21 cellular contexts compared by ENCODE assay signal in the genomic region with DNA sequence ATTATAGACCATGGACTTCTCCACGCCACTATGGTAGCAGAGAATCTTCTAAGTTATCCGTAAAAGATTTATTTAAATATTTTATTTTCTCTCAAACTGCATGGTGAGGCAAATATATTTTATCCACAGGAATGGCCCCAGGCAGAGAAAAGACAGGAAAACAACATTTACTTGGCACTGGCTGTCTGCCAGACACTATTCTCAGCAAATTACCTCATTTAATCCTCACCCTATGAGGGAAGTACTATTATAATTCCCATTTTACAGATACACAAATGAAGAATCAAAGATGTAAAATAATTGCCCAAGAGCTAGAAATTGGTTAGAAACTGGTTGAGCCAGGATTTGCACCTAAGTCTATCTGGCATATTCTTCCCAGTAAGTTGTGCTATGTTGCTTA.
"Had no signal": no experiment of that assay in that cellular context is flagged by ENCODE, and none has a peak within 500 bp of the region (broad histone marks: within the 10 kb centered on the region; RNA-seq: fewer than 3 reads in every experiment).

No MANE protein-coding gene starts in this region.

- H3K4me1 ChIP-seq: left ventricle myocardium inferior, right atrium auricular region, tibial nerve, vagina had no signal

- DNase-seq: activated CD4-positive, alpha-beta T cell treated with anti-CD3 and anti-CD28 coated beads, Interleukin-2, amount 10 ng/mL, durations not matched to agents 24 days and 14 days; activated CD4-positive, CD25-positive, alpha-beta regulatory T cell; activated CD8-positive, alpha-beta memory T cell treated with anti-CD3 and anti-CD28 coated beads, Interleukin-2, amount 50 U/mL, for 48 hours; activated gamma-delta T cell treated with Interleukin-2 at 50 U/mL for 16 hours; amniotic stem cell; caudate nucleus; effector CD4-positive, alpha-beta T cell; glutamatergic neuron; hypothalamus; kidney; left ventricle myocardium inferior; mesendoderm; nucleus accumbens; stimulated activated CD4-positive, alpha-beta T cell treated with anti-CD3 and anti-CD28 coated beads, Interleukin-15, amount 100 ng/mL, for 24 hours; stimulated activated CD4-positive, alpha-beta T cell treated with anti-CD3 and anti-CD28 coated beads, Interleukin-4, amount 100 ng/mL, for 24 hours; stimulated activated naive CD4-positive, alpha-beta T cell had no signal

- ATAC-seq: natural killer cell treated with Interleukin-12 subunit alpha and Interleukin-12 subunit beta and Interleukin-15 and Interleukin-18, amount 100 ng/mL, for 72 hours had no signal

- H3K9me3 ChIP-seq: left ventricle myocardium inferior, right atrium auricular region, tibial nerve, vagina had no signal

- H3K4me3 ChIP-seq: coronary artery, left ventricle myocardium inferior, right atrium auricular region, tibial nerve, vagina had no signal

- H3K27ac ChIP-seq: coronary artery, left ventricle myocardium inferior, right atrium auricular region, tibial nerve, vagina had no signal

- FAIRE-seq: kidney had no signal
